In the genomic region with DNA sequence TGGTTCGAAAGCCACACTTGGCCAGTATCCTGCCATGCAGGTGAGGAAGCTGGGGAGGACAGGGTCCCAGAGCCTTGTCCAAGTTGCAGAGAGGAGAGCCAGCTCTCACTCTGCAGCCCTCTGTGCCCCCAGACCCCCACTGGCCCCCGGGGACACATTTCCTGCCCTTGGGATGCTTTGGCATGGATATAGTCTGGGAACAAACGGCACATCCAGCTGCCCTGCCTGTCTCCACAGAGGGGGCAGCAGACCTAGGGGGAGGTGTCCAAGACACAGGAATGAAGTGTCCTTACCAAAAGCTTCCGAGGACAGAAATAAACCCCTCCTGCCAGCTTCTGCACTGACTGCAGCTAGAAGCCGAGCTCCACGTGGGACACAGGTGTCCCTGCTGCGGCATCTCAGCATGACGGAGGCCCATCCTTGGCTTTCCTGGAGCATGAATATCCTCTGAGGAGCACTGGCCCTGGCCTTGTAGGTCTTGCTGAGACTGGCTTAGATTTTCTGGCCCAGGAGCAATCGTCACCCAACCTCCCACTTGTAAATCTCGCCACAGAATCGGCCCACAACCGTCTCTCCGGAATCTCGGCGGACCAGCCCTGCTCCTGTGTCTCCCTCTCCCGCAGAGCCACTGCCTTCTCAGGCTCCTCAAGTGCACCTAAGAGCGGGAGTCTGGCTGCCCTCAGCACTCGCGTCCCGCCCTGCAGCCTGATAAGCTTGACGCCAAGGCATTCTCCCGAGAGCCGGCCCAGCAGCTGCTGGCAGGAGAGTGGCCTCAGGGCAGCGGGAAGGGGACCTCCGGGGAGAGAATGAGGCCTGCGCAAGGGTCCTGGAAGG, we compare ENCODE assay signal across 8 cellular contexts. TPM values are rescaled to one million over a fixed set of nuclear protein-coding genes. Genes with fewer than 3 reads are reported as not detected.
DNase-seq lines count a peak whose midpoint lies in the region; ATAC-seq, FAIRE-seq and TF ChIP-seq lines count a peak whose summit lies in the region.

No MANE protein-coding gene starts in this region.

- H3K9me3 Mint-ChIP-seq in brain: peaks cover 0 to 2% (median 0%) of the 10 kb centered on the region in 5 experiments
- H3K9me3 Mint-ChIP-seq in stimulated activated memory B cell treated with anti-CD40 and anti-IgM and Interleukin-4, amounts not matched to agents 10 μg/mL and 1 μg/mL and 100 μg/mL, for 72 hours: no peaks in the 10 kb centered on the region

- H3K9me1 ChIP-seq in keratinocyte (ENCODE audit: control insufficient read depth, extremely low read depth, insufficient read depth, low read length): peaks cover 4% of the 10 kb centered on the region

- peaks cover 34% of the 10 kb centered on the region for H3K4me1 ChIP-seq in keratinocyte (ENCODE audit: control insufficient read depth, extremely low read depth, insufficient read depth, low read length)

- TF ChIP-seq CTCF in brain (conservative IDR thresholded peaks at IDR 0.05): no peak
- no peak for TF ChIP-seq CTCF in keratinocyte (optimal IDR thresholded peaks at IDR 0.05 in 1 of 3, IDR thresholded peaks at IDR 0.05 in 1 of 3, conservative IDR thresholded peaks at IDR 0.05 in 1 of 3; ENCODE audit: extremely low read depth in 1 of 3, insufficient read depth in 2 of 3, low read length in 3 of 3)
- no peak for TF ChIP-seq CTCF in D721Med (IDR thresholded peaks at IDR 0.05; ENCODE audit: insufficient read depth, missing control alignments)

- peak overlapping the region; percentile 83 for H3K27ac ChIP-seq in keratinocyte (ENCODE audit: control insufficient read depth, insufficient read depth, low read length)

- DNase-seq in activated CD4-positive, alpha-beta T cell treated with anti-CD3 and anti-CD28 coated beads for 48 hours: peak; percentile 50
- no peak for DNase-seq in activated CD4-positive, alpha-beta T cell treated with anti-CD3 and anti-CD28 coated beads for 1 hour
- peak; percentile 40 for DNase-seq in NOMO-1 treated with dmso at 0.1 percent for 144 hours (lab: John Stamatoyannopoulos, UW; ENCODE audit: unreplicated experiment)
- no peak for DNase-seq in keratinocyte (ENCODE audit: low read depth, low spot score)
- no peak for DNase-seq in D721Med (ENCODE audit: insufficient read length, low spot score)

- H3K4me3 ChIP-seq in keratinocyte (ENCODE audit: control insufficient read depth in 2 of 3, extremely low read depth in 1 of 3, insufficient read depth in 2 of 3, low read depth in 1 of 3, low read length in 3 of 3): peak overlapping the region; percentile 61 to 86 (median 75)

- dilution Hi-C loops in keratinocyte (cut with MboI; ENCODE audit: extremely low pct_ligation_motif_present, low sequenced_read_pairs): no loop called here

- ATAC-seq in stimulated activated memory B cell treated with anti-CD40 and anti-IgM and Interleukin-4, amounts not matched to agents 10 μg/mL and 1 μg/mL and 100 μg/mL, for 72 hours: no peak
- ATAC-seq in GM18858 (IDR thresholded peaks at IDR 0.05; ENCODE audit: unreplicated experiment): no peak

- H3K4me1 Mint-ChIP-seq in brain: peaks cover 41% of the 10 kb centered on the region
- H3K4me1 Mint-ChIP-seq in stimulated activated memory B cell treated with anti-CD40 and anti-IgM and Interleukin-4, amounts not matched to agents 10 μg/mL and 1 μg/mL and 100 μg/mL, for 72 hours: peaks cover 61% of the 10 kb centered on the region

- H2AFZ ChIP-seq in keratinocyte (ENCODE audit: control insufficient read depth, low read length): no peak overlapping the region

- peak overlapping the region; percentile 92 to 99 (median 94) for H3K27ac Mint-ChIP-seq in brain
- peak overlapping the region; percentile 95 for H3K27ac Mint-ChIP-seq in stimulated activated memory B cell treated with anti-CD40 and anti-IgM and Interleukin-4, amounts not matched to agents 10 μg/mL and 1 μg/mL and 100 μg/mL, for 72 hours

- peak overlapping the region; percentile 93 for H3K4me2 ChIP-seq in keratinocyte (ENCODE audit: control insufficient read depth, extremely low read depth, insufficient read depth, low read depth, low read length)

- H3K9ac ChIP-seq in keratinocyte (ENCODE audit: control insufficient read depth, extremely low read depth, insufficient read depth, low read length): peak overlapping the region; percentile 89

- FAIRE-seq in keratinocyte (lab: Jason Lieb, UNC) (no peak), D721Med (lab: Jason Lieb, UNC) (no peak)

- H3K27me3 ChIP-seq in keratinocyte (ENCODE audit: control insufficient read depth, extremely low read depth, insufficient read depth, low read length): no peaks in the 10 kb centered on the region

- H3K9me3 ChIP-seq in keratinocyte (ENCODE audit: control insufficient read depth, low read depth, low read length): no peaks in the 10 kb centered on the region

- peaks cover 25% of the 10 kb centered on the region for H4K20me1 ChIP-seq in keratinocyte (ENCODE audit: control insufficient read depth, extremely low read depth, insufficient read depth, low read length)

- H3K36me3 ChIP-seq in keratinocyte (ENCODE audit: control insufficient read depth in 2 of 2, extremely low read depth in 1 of 2, insufficient read depth in 2 of 2, low read length in 2 of 2): peaks cover 0 to 8% of the 10 kb centered on the region in 2 experiments

- peaks cover 59% of the 10 kb centered on the region for H3K79me2 ChIP-seq in keratinocyte (ENCODE audit: control insufficient read depth, insufficient read depth, low read length)

- H3K4me3 Mint-ChIP-seq in brain: peak overlapping the region; percentile 89 to 93 (median 92)
- peak overlapping the region; percentile 83 for H3K4me3 Mint-ChIP-seq in stimulated activated memory B cell treated with anti-CD40 and anti-IgM and Interleukin-4, amounts not matched to agents 10 μg/mL and 1 μg/mL and 100 μg/mL, for 72 hours

- H3K36me3 Mint-ChIP-seq in brain: no peaks in the 10 kb centered on the region
- peaks cover 5% of the 10 kb centered on the region for H3K36me3 Mint-ChIP-seq in stimulated activated memory B cell treated with anti-CD40 and anti-IgM and Interleukin-4, amounts not matched to agents 10 μg/mL and 1 μg/mL and 100 μg/mL, for 72 hours

- H3K27me3 Mint-ChIP-seq in brain: peaks cover 11% of the 10 kb centered on the region
- no peaks in the 10 kb centered on the region for H3K27me3 Mint-ChIP-seq in stimulated activated memory B cell treated with anti-CD40 and anti-IgM and Interleukin-4, amounts not matched to agents 10 μg/mL and 1 μg/mL and 100 μg/mL, for 72 hours

RNA-seq across cellular contexts. Expression of gene CAPN15, which starts 1.1 kb away (rescaled TPM):
- polyA plus RNA-seq in brain (ENCODE audit: insufficient read depth, low read depth, low replicate concordance): 12.9 TPM
- 7.9 to 15.1 TPM (median 10.7 TPM) in 3 replicates for polyA plus RNA-seq in keratinocyte
- 1.9 TPM for polyA plus RNA-seq in keratinocyte (2011; ENCODE audit: low read depth)
- 4.6 and 13.9 TPM in 2 replicates for polyA plus RNA-seq in keratinocyte (2011; cell fraction: cytosol; rRNA removed)
- 22.8 and 35.0 TPM in 2 replicates for polyA plus RNA-seq in keratinocyte (2011; cell fraction: nucleus; rRNA removed)
- 11.5 and 25.5 TPM in 2 replicates for polyA plus RNA-seq in keratinocyte (2012; ENCODE audit: low replicate concordance)
- polyA minus RNA-seq in keratinocyte: 12.1 to 20.5 TPM (median 13.6 TPM) in 3 replicates
- 116 TPM for polyA minus RNA-seq in keratinocyte (2011; cell fraction: cytosol; rRNA and poly(A)+ RNA removed)
- polyA minus RNA-seq in keratinocyte (2011; cell fraction: nucleus; rRNA and poly(A)+ RNA removed): 25.5 and 35.6 TPM in 2 replicates

RNA-seq across cellular contexts. Expression of gene PRR35, which starts 33.8 kb away (rescaled TPM):
- polyA plus RNA-seq in brain (ENCODE audit: insufficient read depth, low read depth, low replicate concordance) (not detected), keratinocyte (not detected in 3 replicates)
- not detected for polyA plus RNA-seq in keratinocyte (2011; ENCODE audit: low read depth)
- not detected in 2 replicates for polyA plus RNA-seq in keratinocyte (2011; cell fraction: cytosol; rRNA removed)
- not detected in 2 replicates for polyA plus RNA-seq in keratinocyte (2011; cell fraction: nucleus; rRNA removed)
- polyA plus RNA-seq in keratinocyte (2012; ENCODE audit: low replicate concordance): not detected in 2 replicates
- polyA minus RNA-seq in keratinocyte: not detected in 3 replicates
- not detected for polyA minus RNA-seq in keratinocyte (2011; cell fraction: cytosol; rRNA and poly(A)+ RNA removed)
- polyA minus RNA-seq in keratinocyte (2011; cell fraction: nucleus; rRNA and poly(A)+ RNA removed): not detected in 2 replicates

RNA-seq across cellular contexts. Expression of gene NHLRC4, which starts 40.4 kb away (rescaled TPM):
- polyA plus RNA-seq in brain (ENCODE audit: insufficient read depth, low read depth, low replicate concordance): 0.36 TPM
- polyA plus RNA-seq in keratinocyte: 0.09 to 0.22 TPM (median 0.10 TPM) in 3 replicates
- polyA plus RNA-seq in keratinocyte (2011; ENCODE audit: low read depth): not detected
- polyA plus RNA-seq in keratinocyte (2011; cell fraction: cytosol; rRNA removed): 0.09 TPM in 1 of 2 replicates, not detected in the other
- 0.11 and 0.24 TPM in 2 replicates for polyA plus RNA-seq in keratinocyte (2011; cell fraction: nucleus; rRNA removed)
- polyA plus RNA-seq in keratinocyte (2012; ENCODE audit: low replicate concordance): 0.23 TPM in 1 of 2 replicates, not detected in the other
- polyA minus RNA-seq in keratinocyte: not detected in 3 replicates
- not detected for polyA minus RNA-seq in keratinocyte (2011; cell fraction: cytosol; rRNA and poly(A)+ RNA removed)
- not detected in 2 replicates for polyA minus RNA-seq in keratinocyte (2011; cell fraction: nucleus; rRNA and poly(A)+ RNA removed)

RNA-seq across cellular contexts. Expression of gene PIGQ, which starts 43.4 kb away (rescaled TPM):
- 75.8 TPM for polyA plus RNA-seq in brain (ENCODE audit: insufficient read depth, low read depth, low replicate concordance)
- 11.2 to 23.3 TPM (median 16.7 TPM) in 3 replicates for polyA plus RNA-seq in keratinocyte
- 4.4 TPM for polyA plus RNA-seq in keratinocyte (2011; ENCODE audit: low read depth)
- 10.5 and 25.0 TPM in 2 replicates for polyA plus RNA-seq in keratinocyte (2011; cell fraction: cytosol; rRNA removed)
- 44.0 and 62.4 TPM in 2 replicates for polyA plus RNA-seq in keratinocyte (2011; cell fraction: nucleus; rRNA removed)
- polyA plus RNA-seq in keratinocyte (2012; ENCODE audit: low replicate concordance): 13.6 and 22.4 TPM in 2 replicates
- polyA minus RNA-seq in keratinocyte: 29.9 to 52.5 TPM (median 36.1 TPM) in 3 replicates
- 43.9 TPM for polyA minus RNA-seq in keratinocyte (2011; cell fraction: cytosol; rRNA and poly(A)+ RNA removed)
- 21.2 and 23.7 TPM in 2 replicates for polyA minus RNA-seq in keratinocyte (2011; cell fraction: nucleus; rRNA and poly(A)+ RNA removed)

Comparison
In these comparisons a context has a peak if more than half of its experiments do, and no peak if none do; other contexts are left out.
1. DNase-seq: peak in activated CD4-positive, alpha-beta T cell treated with anti-CD3 and anti-CD28 coated beads for 48 hours (single experiment) and NOMO-1 treated with dmso at 0.1 percent for 144 hours (single experiment); none in activated CD4-positive, alpha-beta T cell treated with anti-CD3 and anti-CD28 coated beads for 1 hour (single experiment), keratinocyte (single experiment) and D721Med (single experiment).